10 cellular contexts compared by ENCODE assay signal in the genomic region with DNA sequence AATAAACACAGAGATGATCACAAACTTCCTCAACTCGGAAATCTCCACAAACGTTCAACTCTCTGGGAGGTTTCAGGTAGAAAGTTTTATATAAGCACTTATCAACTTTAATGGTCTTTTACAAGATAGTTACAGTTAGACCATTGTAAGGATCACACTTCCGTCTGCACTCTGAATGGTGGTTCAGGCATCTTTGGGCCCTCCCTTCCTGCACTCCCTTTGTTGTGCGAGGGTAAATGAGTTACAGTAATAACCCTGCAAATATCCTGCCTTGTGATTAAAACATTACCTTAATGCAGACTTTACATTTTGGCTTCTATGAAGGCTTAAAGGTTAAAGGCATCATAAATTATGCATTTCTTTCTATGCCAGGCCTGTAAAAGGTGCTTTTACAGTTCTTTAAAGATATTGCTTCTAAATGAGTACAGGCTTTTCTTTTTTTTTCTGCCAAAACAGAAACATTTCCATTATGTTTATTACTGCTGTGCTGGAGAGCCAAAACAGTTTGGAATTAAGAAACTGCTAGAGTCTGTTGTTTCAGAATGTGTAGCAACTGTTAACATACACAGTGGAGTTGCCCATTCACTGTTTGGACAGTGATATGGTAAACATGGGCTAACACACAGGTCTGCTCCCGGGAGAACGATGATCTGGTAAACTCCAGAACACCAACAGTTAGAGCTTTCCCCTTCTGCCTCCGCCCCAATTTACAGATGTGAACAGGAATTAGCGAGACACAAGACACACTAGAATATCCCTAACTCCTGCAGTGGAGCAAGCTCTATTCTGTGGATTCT. TPM values are rescaled to one million over a fixed set of nuclear protein-coding genes. Genes with fewer than 3 reads are reported as not detected.
DNase-seq lines count a peak whose midpoint lies in the region; ATAC-seq, FAIRE-seq and TF ChIP-seq lines count a peak whose summit lies in the region.
"Had no signal": no experiment of that assay in that cellular context is flagged by ENCODE, and none has a peak within 500 bp of the region (broad histone marks: within the 10 kb centered on the region; RNA-seq: fewer than 3 reads in every experiment).

No MANE protein-coding gene starts in this region.

- H3K27ac ChIP-seq in temporal lobe (ENCODE audit: low read depth, low read length): peak overlapping the region; percentile 72

- FAIRE-seq in GM12891 (lab: Jason Lieb, UNC): no peak

- no peak for TF ChIP-seq CTCF in cardiac fibroblast (IDR thresholded peaks at IDR 0.05; ENCODE audit: low read depth, low read length)

- no peak for TF ChIP-seq POLR2A in GM12891 (IDR thresholded peaks at IDR 0.05; ENCODE audit: low read depth, low read length)

- DNase-seq in NCI-H1092 treated with DMSO at 0.1 percent for 48 hours (lab: John Stamatoyannopoulos, UW) (peak; percentile 33), NCI-H1092 (lab: John Stamatoyannopoulos, UW) (no peak), cardiac fibroblast (ENCODE audit: low read depth in 2 of 2) (no peak), medulla oblongata (ENCODE audit: extremely low spot score) (peak; percentile 40), GM12891 (ENCODE audit: insufficient read length, low spot score) (no peak)
- DNase-seq in activated CD4-positive, alpha-beta T cell treated with anti-CD3 and anti-CD28 coated beads for 48 hours: no peak
- DNase-seq: activated T-cell treated with anti-CD3 and anti-CD28 coated beads, Interleukin-2, amount 50 U/mL, for 72 hours; retina had no signal

- ATAC-seq in HG03432 (IDR thresholded peaks at IDR 0.05; ENCODE audit: unreplicated experiment): no peak
- ATAC-seq: activated T-cell treated with anti-CD3 and anti-CD28 coated beads, Interleukin-2, amount 50 U/mL, for 72 hours had no signal

- peak overlapping the region; percentile 40 to 49 for H3K4me3 ChIP-seq in cardiac fibroblast (replicated peaks in 1 of 2; ENCODE audit: low read depth in 2 of 2, low read length in 2 of 2)

TF ChIP-seq in GM12891, 5 proteins besides CTCF, POLR2A, EP300 and RAD21:
- TF ChIP-seq POU2F2 (IDR thresholded peaks at IDR 0.05; ENCODE audit: low read depth, low read length) (no peak), PAX5 (IDR thresholded peaks at IDR 0.05; ENCODE audit: insufficient read depth, low read length, severe bottlenecking) (no peak), TAF1 (IDR thresholded peaks at IDR 0.05; ENCODE audit: low read depth, low read length) (no peak), SPI1 (IDR thresholded peaks at IDR 0.05; ENCODE audit: low read depth, low read length) (no peak), POLR2AphosphoS5 (IDR thresholded peaks at IDR 0.05; ENCODE audit: low read depth, low read length) (no peak)

RNA-seq across cellular contexts. Expression of gene PRUNE2, which starts 1.1 kb away (rescaled TPM):
- total RNA-seq in temporal lobe: 22.9 TPM
- polyA plus RNA-seq in GM12891 (2012; ENCODE audit: low read depth, missing spikeins): 0.24 TPM

Comparison
In these comparisons a context has a peak if more than half of its experiments do, and no peak if none do; other contexts are left out.
1. DNase-seq: peak in NCI-H1092 treated with DMSO at 0.1 percent for 48 hours (single experiment) and medulla oblongata (single experiment); none in NCI-H1092 (single experiment), cardiac fibroblast (0 of 2), activated CD4-positive, alpha-beta T cell treated with anti-CD3 and anti-CD28 coated beads for 48 hours (single experiment) and GM12891 (single experiment).